In the genomic region with DNA sequence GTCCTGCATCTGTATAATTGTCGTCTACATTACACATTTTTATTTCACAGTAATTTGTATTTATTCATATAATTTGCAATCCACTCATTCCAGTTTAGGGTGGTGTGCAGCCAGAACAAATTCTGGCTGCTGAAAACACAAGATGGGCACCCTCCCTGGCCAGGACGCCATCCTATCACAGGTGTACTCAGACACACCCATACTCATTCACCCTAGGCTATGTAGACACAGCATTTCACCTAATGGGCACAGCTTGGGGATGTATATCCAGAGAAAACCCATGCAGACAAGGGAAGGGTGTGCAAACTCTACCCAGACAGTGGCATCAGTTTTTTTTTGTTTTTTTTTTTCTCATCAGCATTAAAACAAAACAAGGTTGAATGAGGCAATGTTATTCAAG, we compare ENCODE assay signal across 19 cellular contexts.
DNase-seq lines count a peak whose midpoint lies in the region; ATAC-seq, FAIRE-seq and TF ChIP-seq lines count a peak whose summit lies in the region.
"Had no signal": no experiment of that assay in that cellular context is flagged by ENCODE, and none has a peak within 500 bp of the region (broad histone marks: within the 10 kb centered on the region; RNA-seq: fewer than 3 reads in every experiment).

No MANE protein-coding gene starts in this region.

- H3K4me1 ChIP-seq in BLaER1, result peaks cover 98% of the 10 kb centered on the region
- H3K4me1 ChIP-seq in mucosa of descending colon (ENCODE audit: low read depth), result peaks cover 5% of the 10 kb centered on the region
- H3K4me1 ChIP-seq: HAP-1 had no signal

- H3K9me3 ChIP-seq in BLaER1, result no peaks in the 10 kb centered on the region
- no peaks in the 10 kb centered on the region for H3K9me3 ChIP-seq in mucosa of descending colon
- H3K9me3 ChIP-seq: HAP-1 had no signal

- peak; percentile 63 for ATAC-seq in mucosa of descending colon
- ATAC-seq: HepG2 had no signal

- peak; percentile 48 for FAIRE-seq in GM12892 (lab: Jason Lieb, UNC)
- FAIRE-seq: GM12891, GM18507, H1, HepG2 had no signal

- no peak for TF ChIP-seq POLR2A in GM12892 (IDR thresholded peaks at IDR 0.05; ENCODE audit: low read depth, low read length)

- DNase-seq in GM12892 (ENCODE audit: insufficient read length) (no peak), NCI-H748 treated with DMSO at 0.1 percent for 48 hours (lab: John Stamatoyannopoulos, UW) (peak; percentile 12), mucosa of descending colon (peak in 1 of 3 donors; percentile 18), mucosa of gallbladder (ENCODE audit: low spot score) (no peak), H4 (ENCODE audit: low spot score) (no peak), ureter (ENCODE audit: low spot score) (no peak)
- DNase-seq: 8988T; C1 segment of cervical spinal cord; CD4-positive, CD25-positive, alpha-beta regulatory T cell; CD8-positive, alpha-beta memory T cell; COR-L47; DMS 273 treated with DMSO at 0.1 percent for 48 hours; DMS53 had no signal

- TF ChIP-seq CTCF in mucosa of descending colon (IDR thresholded peaks at IDR 0.05), result no peak

- intact Hi-C loops in mucosa of descending colon (cut with DNase I, micrococcal nuclease), result no loop called here

- H4K20me1 ChIP-seq in BLaER1, result peaks cover 94% of the 10 kb centered on the region

- H3K36me3 ChIP-seq in BLaER1 (peaks cover 7% of the 10 kb centered on the region), mucosa of descending colon (ENCODE audit: low read depth) (no peaks in the 10 kb centered on the region)
- H3K36me3 ChIP-seq: HAP-1 had no signal

- H3K27ac ChIP-seq in BLaER1, result peak overlapping the region; percentile 39; the same call in 1 of the 2 replicates

- H3K4me3 ChIP-seq in BLaER1, result no peak overlapping the region
- no peak overlapping the region for H3K4me3 ChIP-seq in mucosa of descending colon
- H3K4me3 ChIP-seq: HAP-1 had no signal

- H3K27me3 ChIP-seq in BLaER1, result no peaks in the 10 kb centered on the region

- no peak overlapping the region for H3K9ac ChIP-seq in BLaER1

- H3K4me2 ChIP-seq in BLaER1, result no peak overlapping the region
